Comparison of ENCODE assay signal across 13 cellular contexts in the genomic region with DNA sequence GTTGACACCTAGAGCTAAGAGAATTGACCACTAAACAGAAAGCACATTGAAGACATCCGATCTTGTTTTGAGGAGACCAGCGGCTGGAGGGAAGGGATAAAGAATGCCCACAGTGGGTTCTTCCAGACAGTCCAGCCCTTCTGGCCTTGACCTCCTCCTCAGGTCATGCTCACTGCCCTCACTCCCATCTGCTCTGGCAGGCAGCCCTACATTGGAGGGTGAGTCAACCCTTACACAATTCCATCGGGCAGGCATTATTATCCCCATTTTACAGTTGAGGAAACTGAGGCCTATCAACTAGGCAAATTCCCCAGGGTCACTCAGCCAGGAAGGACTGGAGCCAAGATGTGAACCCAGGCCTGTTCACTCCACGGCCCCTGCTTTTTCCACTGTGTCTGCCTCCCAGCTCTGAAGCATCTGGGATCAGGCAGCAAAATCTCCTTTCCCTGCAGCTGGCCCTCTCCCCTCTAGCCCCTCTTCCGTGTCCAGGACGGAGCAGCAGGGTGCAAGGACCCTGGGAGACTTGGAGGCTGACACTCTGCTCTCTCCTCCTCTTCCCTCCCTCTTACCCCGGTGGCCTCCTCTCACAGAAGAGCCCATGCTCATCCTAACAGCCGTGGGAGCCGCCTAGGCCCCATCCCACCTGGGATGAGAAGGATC. TPM values are rescaled to one million over a fixed set of nuclear protein-coding genes. Genes with fewer than 3 reads are reported as not detected.
DNase-seq lines count a peak whose midpoint lies in the region; ATAC-seq, FAIRE-seq and TF ChIP-seq lines count a peak whose summit lies in the region.
"Had no signal": no experiment of that assay in that cellular context is flagged by ENCODE, and none has a peak within 500 bp of the region (broad histone marks: within the 10 kb centered on the region; RNA-seq: fewer than 3 reads in every experiment).

No MANE protein-coding gene starts in this region.

- H3K14ac ChIP-seq in IMR-90 (replicated peaks; ENCODE audit: low read depth, low read length), result peak overlapping the region; percentile 67; the same call in 1 of the 2 replicates

- H3K27me3 ChIP-seq in IMR-90 (ENCODE audit: control insufficient read depth, insufficient read depth, low read length) (no peaks in the 10 kb centered on the region), breast epithelium (no peaks in the 10 kb centered on the region), right lobe of liver (no peaks in the 10 kb centered on the region), upper lobe of left lung (no peaks in the 10 kb centered on the region), small intestine (ENCODE audit: control insufficient read depth in 2 of 2, insufficient read depth in 2 of 2, low read length in 2 of 2) (no peaks in the 10 kb centered on the region), ascending aorta (no peaks in the 10 kb centered on the region)
- H3K27me3 ChIP-seq: gastrocnemius medialis had no signal

- H2AFZ ChIP-seq in IMR-90 (replicated peaks; ENCODE audit: low read length, poor library complexity), result peak overlapping the region; percentile 47

- in situ Hi-C loops in IMR-90 (cut with MboI; ENCODE audit: low sequenced_read_pairs), result loop anchor here (5.0 kb wide), 1 partner anchor 33 kb away; no protein-coding TSS in a partner anchor

- FAIRE-seq in small intestine (lab: Jason Lieb, UNC), result no peak

- peak overlapping the region; percentile 83 for H2BK20ac ChIP-seq in IMR-90 (ENCODE audit: low read depth, low read length)

- peaks cover 14% of the 10 kb centered on the region for H3K9me1 ChIP-seq in IMR-90 (ENCODE audit: insufficient read depth, low read length)

- no peak overlapping the region for H3K4me2 ChIP-seq in IMR-90 (ENCODE audit: low read depth, low read length)

- H3K4me3 ChIP-seq in IMR-90 (ENCODE audit: insufficient read depth, low read depth, low read length) (no peak overlapping the region), breast epithelium (peak overlapping the region in 2 of 3 donors; percentile 53 to 65), right lobe of liver (no peak overlapping the region), upper lobe of left lung (peak overlapping the region in 3 of 4 donors; percentile 24 to 32 (median 26)), small intestine (ENCODE audit: low read depth in 1 of 2, low read length in 2 of 2) (no peak overlapping the region), ascending aorta (no peak overlapping the region)
- H3K4me3 ChIP-seq: gastrocnemius medialis had no signal

- peak overlapping the region; percentile 84 for H2AK9ac ChIP-seq in IMR-90 (replicated peaks; ENCODE audit: low read depth, low read length, poor library complexity)

- CTCF ChIA-PET in IMR-90 (lab: Yijun Ruan, JAX), result interaction anchor here (0.6 kb wide), 1 partner anchor 10 kb away, joined by 3 read pairs; no protein-coding TSS in a partner anchor

- TF ChIP-seq EP300 in upper lobe of left lung (IDR thresholded peaks at IDR 0.05), result no peak

- peak overlapping the region; percentile 78; the same call in 1 of the 2 replicates for H2BK120ac ChIP-seq in IMR-90 (ENCODE audit: low read depth, low read length)

- H3K36me3 ChIP-seq in IMR-90 (ENCODE audit: control insufficient read depth, insufficient read depth, low read length) (no peaks in the 10 kb centered on the region), breast epithelium (no peaks in the 10 kb centered on the region), right lobe of liver (no peaks in the 10 kb centered on the region), upper lobe of left lung (no peaks in the 10 kb centered on the region), small intestine (ENCODE audit: control insufficient read depth in 2 of 2, insufficient read depth in 2 of 2, low read length in 2 of 2) (no peaks in the 10 kb centered on the region), ascending aorta (no peaks in the 10 kb centered on the region)
- H3K36me3 ChIP-seq: gastrocnemius medialis had no signal

- peak overlapping the region; percentile 69 for H3K4ac ChIP-seq in IMR-90 (ENCODE audit: low read depth, low read length)

- no peak overlapping the region for H3K23ac ChIP-seq in IMR-90 (ENCODE audit: low read depth, low read length)

- TF ChIP-seq CTCF in IMR-90 (conservative IDR thresholded peaks at IDR 0.05; ENCODE audit: low read depth, low read length) (no peak), breast epithelium (IDR thresholded peaks at IDR 0.05) (no peak), right lobe of liver (IDR thresholded peaks at IDR 0.05) (no peak), upper lobe of left lung (IDR thresholded peaks at IDR 0.05) (no peak), ascending aorta (IDR thresholded peaks at IDR 0.05) (no peak)

- intact Hi-C loops in IMR-90 (cut with micrococcal nuclease), result no loop called here
- intact Hi-C loops in breast epithelium (cut with DNase I; ENCODE audit: low total_unique reads), result no loop called here
- intact Hi-C loops in right lobe of liver (cut with DNase I), result no loop called here
- intact Hi-C loops in ascending aorta (cut with DNase I), result no loop called here

- no peak overlapping the region for H2BK15ac ChIP-seq in IMR-90 (ENCODE audit: low read depth, low read length)

- no peak overlapping the region for H4K8ac ChIP-seq in IMR-90 (ENCODE audit: low read depth in 2 of 2, low read length in 2 of 2)

- H4K91ac ChIP-seq in IMR-90 (ENCODE audit: insufficient read depth, low read depth, low read length), result peak overlapping the region; percentile 40

- TF ChIP-seq RAD21 in IMR-90 (IDR thresholded peaks at IDR 0.05; ENCODE audit: low read length), result no peak

- WGBS in IMR-90 (ENCODE audit: extremely low coverage in 2 of 2, insufficient read length in 1 of 2), 2 experiments, result 75% methylated on average over 1 of the region's 9 CpGs; no CpG with 5 or more reads in 1 of the 2 experiments
- WGBS in right lobe of liver (ENCODE audit: insufficient coverage, low coverage, low lambda C conversion rate, missing lambda C conversion rate), result 90% methylated on average over 5 of the region's 9 CpGs
- WGBS in upper lobe of left lung, 2 donors, result 88% methylated on average over 9 of the region's 9 CpGs
- 81 to 88% (median 84%) methylated on average over 9 of the region's 9 CpGs for WGBS in small intestine, 3 donors

- H3K9ac ChIP-seq in IMR-90 (ENCODE audit: low read depth, low read length), result no peak overlapping the region

- DNase-seq in IMR-90 (no peak), breast epithelium (ENCODE audit: low spot score in 2 of 2) (no peak), right lobe of liver (peak in 2 of 3 donors; percentile 57 to 69), upper lobe of left lung (no peak), NCI-H1436 (lab: John Stamatoyannopoulos, UW) (no peak), small intestine (no peak), ascending aorta (ENCODE audit: low spot score in 2 of 2) (no peak)
- DNase-seq: activated T-cell treated with anti-CD3 and anti-CD28 coated beads for 4 hours; gastrocnemius medialis; GF-D8; midbrain; NCI-H1105; stimulated activated CD4-positive, alpha-beta T cell treated with anti-CD3 and anti-CD28 coated beads, Interleukin-12 subunit alpha, Interleukin-12 subunit beta, amount 100 ng/mL, for 4 hours had no signal

- 0 out of 2 replicates have a peak overlapping the region, but pooled peaks have one; percentile 15 for H4K5ac ChIP-seq in IMR-90 (ENCODE audit: low read depth, low read length)

- POLR2A ChIA-PET in IMR-90 (lab: Charles Lee; ENCODE audit: unreplicated experiment), result no interaction called here

- H2AK5ac ChIP-seq in IMR-90 (ENCODE audit: low read depth, low read length), result peak overlapping the region; percentile 24; the same call in 1 of the 2 replicates

- no peaks in the 10 kb centered on the region for H3K79me1 ChIP-seq in IMR-90 (ENCODE audit: low read depth in 1 of 2, low read length in 2 of 2)

- H3K56ac ChIP-seq in IMR-90 (ENCODE audit: extremely low read depth, insufficient read depth, low read length), result no peak overlapping the region

- TF ChIP-seq POLR2A in IMR-90 (IDR thresholded peaks at IDR 0.05; ENCODE audit: low read depth, low read length) (no peak), breast epithelium (IDR thresholded peaks at IDR 0.05) (no peak), right lobe of liver (IDR thresholded peaks at IDR 0.05) (no peak), upper lobe of left lung (IDR thresholded peaks at IDR 0.05) (no peak)

- BruUV-seq in IMR-90 (replicated peaks; lab: Mats Ljungman, UMichigan), result no TSS peak

- H3K27ac ChIP-seq in IMR-90 (ENCODE audit: insufficient read depth, low read length), result no peak overlapping the region
- H3K27ac ChIP-seq in breast epithelium, result peak overlapping the region; percentile 92 to 97
- H3K27ac ChIP-seq in right lobe of liver, result no peak overlapping the region
- H3K27ac ChIP-seq in upper lobe of left lung, result peak overlapping the region; percentile 12 to 90 (median 84)
- no peak overlapping the region for H3K27ac ChIP-seq in small intestine (ENCODE audit: low read depth in 1 of 2, low read length in 1 of 2)
- H3K27ac ChIP-seq in ascending aorta, result no peak overlapping the region
- H3K27ac ChIP-seq: gastrocnemius medialis had no signal

- dilution Hi-C loops in IMR-90 (cut with HindIII; ENCODE audit: low sequenced_read_pairs, unreplicated experiment), result no loop called here

- no peak overlapping the region for H2BK5ac ChIP-seq in IMR-90 (ENCODE audit: low read depth, low read length, poor library complexity, severe bottlenecking)

- peaks cover 19% of the 10 kb centered on the region for H3K4me1 ChIP-seq in IMR-90 (ENCODE audit: control insufficient read depth, insufficient read depth, low read length)
- H3K4me1 ChIP-seq in breast epithelium, result peaks cover 0 to 9% of the 10 kb centered on the region in 2 donors
- peaks cover 0 to 14% (median 4%) of the 10 kb centered on the region in 4 donors for H3K4me1 ChIP-seq in right lobe of liver
- H3K4me1 ChIP-seq in upper lobe of left lung, result peaks cover 36 to 51% (median 46%) of the 10 kb centered on the region in 4 donors
- peaks cover 3 to 4% of the 10 kb centered on the region in 2 donors for H3K4me1 ChIP-seq in small intestine (ENCODE audit: control insufficient read depth in 2 of 2, insufficient read depth in 1 of 2, low read depth in 1 of 2, low read length in 1 of 2)
- H3K4me1 ChIP-seq in ascending aorta, result peaks cover 0 to 4% of the 10 kb centered on the region in 2 donors

- ATAC-seq in IMR-90 (ENCODE audit: low read depth) (no peak), right lobe of liver (peak in 3 of 4 donors; percentile 53 to 59 (median 59)), upper lobe of left lung (ENCODE audit: low FRiP score in 2 of 2) (no peak)

- H3K9me3 ChIP-seq in IMR-90 (ENCODE audit: control insufficient read depth, insufficient read depth, low read length) (no peaks in the 10 kb centered on the region), breast epithelium (no peaks in the 10 kb centered on the region), right lobe of liver (no peaks in the 10 kb centered on the region), upper lobe of left lung (no peaks in the 10 kb centered on the region), small intestine (ENCODE audit: control insufficient read depth, low read depth) (no peaks in the 10 kb centered on the region), ascending aorta (no peaks in the 10 kb centered on the region)
- H3K9me3 ChIP-seq: gastrocnemius medialis had no signal

- H4K20me1 ChIP-seq in IMR-90 (ENCODE audit: insufficient read depth, low read length), result no peaks in the 10 kb centered on the region

- H3K18ac ChIP-seq in IMR-90 (ENCODE audit: low read depth, low read length), result no peak overlapping the region; the same call in 1 of the 2 replicates

RNA-seq across cellular contexts. Expression of gene SCNN1A, which starts 5.3 kb away (rescaled TPM):
- total RNA-seq in IMR-90 (2012; rRNA removed) (not detected in 2 replicates), breast epithelium (100 to 1,000 TPM in 1 of 3 donors, 10 to 100 TPM in 1, 1 to 10 TPM in 1; 1.3 to 175 (median 93.7) TPM), right lobe of liver (1 to 10 TPM; 2.1 to 9.5 (median 6.0) TPM), upper lobe of left lung (100 to 1,000 TPM; 153 to 594 (median 346) TPM), ascending aorta (14.3 TPM)
- polyA plus RNA-seq in IMR-90 (2012; rRNA removed) (0.24 and 0.41 TPM in 2 replicates), small intestine (10 to 100 TPM; 12.3 to 18.9 (median 14.4) TPM)
- 0.13 and 0.16 TPM in 2 replicates for polyA plus RNA-seq in IMR-90 (2012; cell fraction: cytosol; rRNA removed)
- 0.32 and 1.2 TPM in 2 replicates for polyA plus RNA-seq in IMR-90 (2012; cell fraction: nucleus; rRNA removed; ENCODE audit: low replicate concordance)

RNA-seq across cellular contexts. Expression of gene LTBR, which starts 13.9 kb away (rescaled TPM):
- 19.7 and 24.7 TPM in 2 replicates for total RNA-seq in IMR-90 (2012; rRNA removed)
- 62.5 and 66.0 TPM in 2 replicates for polyA plus RNA-seq in IMR-90 (2012; rRNA removed)
- polyA plus RNA-seq in IMR-90 (2012; cell fraction: cytosol; rRNA removed), result 71.8 and 82.3 TPM in 2 replicates
- 71.5 and 142 TPM in 2 replicates for polyA plus RNA-seq in IMR-90 (2012; cell fraction: nucleus; rRNA removed; ENCODE audit: low replicate concordance)
- total RNA-seq in breast epithelium, result 100 to 1,000 TPM in 2 of 3 donors, 10 to 100 TPM in 1; 90.1 to 115 (median 108) TPM
- 100 to 1,000 TPM in 3 of 6 experiments, 10 to 100 TPM in 3; 83.8 to 235 (median 103) TPM for total RNA-seq in right lobe of liver
- total RNA-seq in upper lobe of left lung, result 100 to 1,000 TPM in 5 of 6 donors, 10 to 100 TPM in 1; 84.9 to 207 (median 150) TPM
- polyA plus RNA-seq in small intestine, result 10 to 100 TPM; 56.5 to 80.9 (median 65.5) TPM
- 284 TPM for total RNA-seq in ascending aorta

RNA-seq across cellular contexts. Expression of gene TNFRSF1A, which starts 28.2 kb away (rescaled TPM):
- 79.6 and 86.7 TPM in 2 replicates for total RNA-seq in IMR-90 (2012; rRNA removed)
- 136 and 138 TPM in 2 replicates for polyA plus RNA-seq in IMR-90 (2012; rRNA removed)
- polyA plus RNA-seq in IMR-90 (2012; cell fraction: cytosol; rRNA removed), result 105 and 167 TPM in 2 replicates
- polyA plus RNA-seq in IMR-90 (2012; cell fraction: nucleus; rRNA removed; ENCODE audit: low replicate concordance), result 102 and 107 TPM in 2 replicates
- 100 to 1,000 TPM; 232 to 256 (median 238) TPM for total RNA-seq in breast epithelium
- 100 to 1,000 TPM in 4 of 6 experiments, 10 to 100 TPM in 2; 70.6 to 199 (median 117) TPM for total RNA-seq in right lobe of liver
- total RNA-seq in upper lobe of left lung, result 100 to 1,000 TPM; 140 to 425 (median 202) TPM
- 100 to 1,000 TPM in 1 of 3 donors, 10 to 100 TPM in 2; 77.2 to 102 (median 92.9) TPM for polyA plus RNA-seq in small intestine
- 528 TPM for total RNA-seq in ascending aorta

RNA-seq across cellular contexts. Expression of gene PLEKHG6, which starts 59.6 kb away (rescaled TPM):
- total RNA-seq in IMR-90 (2012; rRNA removed) (under 0.01 TPM in 2 replicates), breast epithelium (10 to 100 TPM; 11.9 to 43.6 (median 42.4) TPM), right lobe of liver (1 to 10 TPM; 2.3 to 5.5 (median 3.3) TPM), upper lobe of left lung (1 to 10 TPM in 5 of 6 donors, not detected in 1; 1.1 to 4.8 (median 2.1) TPM), ascending aorta (not detected)
- polyA plus RNA-seq in IMR-90 (2012; rRNA removed) (0.10 TPM in 2 replicates), small intestine (100 to 1,000 TPM in 2 of 3 donors, 10 to 100 TPM in 1; 48.0 to 167 (median 105) TPM)
- polyA plus RNA-seq in IMR-90 (2012; cell fraction: cytosol; rRNA removed), result 0.05 and 0.07 TPM in 2 replicates
- polyA plus RNA-seq in IMR-90 (2012; cell fraction: nucleus; rRNA removed; ENCODE audit: low replicate concordance), result 0.05 and 0.15 TPM in 2 replicates

Comparison
In these comparisons a context has a peak if more than half of its experiments do, and no peak if none do; other contexts are left out.
1. ATAC-seq: peak in right lobe of liver (3 of 4); none in IMR-90 (single experiment) and upper lobe of left lung (0 of 2).
2. DNase-seq: peak in right lobe of liver (2 of 3); none in IMR-90 (single experiment), breast epithelium (0 of 2), upper lobe of left lung (0 of 2), NCI-H1436 (single experiment), small intestine (single experiment) and ascending aorta (0 of 2).
3. H3K27ac ChIP-seq: peak in breast epithelium (2 of 2) and upper lobe of left lung (4 of 4); none in IMR-90 (single experiment), right lobe of liver (0 of 3), small intestine (0 of 2) and ascending aorta (0 of 2).
4. H3K4me3 ChIP-seq: peak in breast epithelium (2 of 3) and upper lobe of left lung (3 of 4); none in IMR-90 (single experiment), right lobe of liver (0 of 3), small intestine (0 of 2) and ascending aorta (0 of 2).